Comparison of ENCODE assay signal across 1 cellular context in genomic region chr3:146503459-146504202, GRCh38.
TF ChIP-seq lines count a peak whose summit lies in the region.

No MANE protein-coding gene starts in this region.

TF ChIP-seq in WTC11, 78 proteins besides CTCF, POLR2A, EP300 and RAD21 (continued from another document):
- TF ChIP-seq AR (CRISPR knock-in tag; IDR thresholded peaks at IDR 0.05) (no peak), ATF1 (CRISPR knock-in tag; IDR thresholded peaks at IDR 0.05) (no peak), ZNF512 (CRISPR knock-in tag; IDR thresholded peaks at IDR 0.05; ENCODE audit: borderline replicate concordance) (no peak), MYBL2 (CRISPR knock-in tag; IDR thresholded peaks at IDR 0.05) (no peak), ZNF423 (CRISPR knock-in tag; IDR thresholded peaks at IDR 0.05) (no peak), RELA (CRISPR knock-in tag; IDR thresholded peaks at IDR 0.05; ENCODE audit: borderline replicate concordance) (no peak), ZNF121 (CRISPR knock-in tag; IDR thresholded peaks at IDR 0.05) (no peak), FOXP1 (CRISPR knock-in tag; IDR thresholded peaks at IDR 0.05; ENCODE audit: borderline replicate concordance) (no peak), ZNF396 (CRISPR knock-in tag; IDR thresholded peaks at IDR 0.05; ENCODE audit: borderline replicate concordance) (no peak), ZNF263 (CRISPR knock-in tag; IDR thresholded peaks at IDR 0.05; ENCODE audit: low read depth) (no peak), SOX15 (CRISPR knock-in tag; IDR thresholded peaks at IDR 0.05) (no peak), ZNF317 (CRISPR knock-in tag; IDR thresholded peaks at IDR 0.05; ENCODE audit: borderline replicate concordance, low read depth) (no peak), GABPB1 (CRISPR knock-in tag; IDR thresholded peaks at IDR 0.05) (no peak)
